13 cellular contexts compared by ENCODE assay signal in the genomic region with DNA sequence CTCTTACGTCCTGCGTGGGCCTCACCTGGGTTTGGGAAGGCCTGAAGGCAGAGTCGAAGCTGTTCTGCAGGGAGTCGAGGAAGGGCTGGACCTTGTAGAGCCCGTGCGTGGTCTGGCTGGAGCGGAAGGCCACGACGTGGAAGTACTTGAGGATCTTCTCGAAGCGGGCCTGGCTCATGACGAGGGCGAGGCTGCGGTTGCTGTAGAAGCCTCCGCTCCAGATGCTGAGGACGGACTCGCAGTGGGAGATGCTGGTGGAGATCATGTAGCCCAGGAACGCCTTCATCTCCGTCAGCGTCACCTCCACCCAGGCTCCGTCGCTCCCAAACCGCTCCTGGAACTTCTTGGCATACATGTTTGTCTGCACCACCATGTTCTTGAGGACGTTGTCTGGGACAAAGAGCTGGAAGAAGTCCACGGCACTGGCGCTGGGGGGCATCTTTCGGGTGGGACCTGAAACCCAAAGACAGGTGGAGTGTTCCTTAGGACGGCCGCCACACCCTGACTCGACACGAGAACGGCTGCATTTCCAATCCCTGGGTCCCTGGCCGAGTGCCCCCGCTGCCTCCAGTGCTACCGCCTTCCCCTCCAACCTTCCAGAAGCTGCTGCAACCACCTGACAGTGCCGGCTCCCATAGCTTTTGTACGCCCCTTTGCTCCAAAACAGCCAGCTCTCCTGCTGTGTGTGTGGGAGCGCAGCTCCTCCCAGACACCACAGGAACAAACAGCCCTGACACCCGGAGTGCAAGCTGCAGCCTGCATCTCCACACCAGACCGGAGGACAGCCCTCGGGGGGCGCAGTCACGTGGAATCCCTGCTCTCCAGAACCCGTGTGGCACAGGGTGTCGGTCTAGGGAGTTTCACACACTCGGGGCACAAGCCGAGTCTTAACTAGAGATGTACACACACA.
"Had no signal": no experiment of that assay in that cellular context is flagged by ENCODE, and none has a peak within 500 bp of the region (broad histone marks: within the 10 kb centered on the region; RNA-seq: fewer than 3 reads in every experiment).

No MANE protein-coding gene starts in this region.

- H3K9me3 ChIP-seq: tibial artery had no signal

- ATAC-seq: activated T-cell treated with anti-CD3 and anti-CD28 coated beads, Interleukin-2, amount 50 U/mL, for 4 hours; effector memory CD8-positive, alpha-beta T cell; left colon; stimulated activated naive B cell treated with anti-CD40 and anti-IgM and Interleukin-4, amounts not matched to agents 10 μg/mL and 1 μg/mL and 100 μg/mL, for 72 hours had no signal

- H3K9ac ChIP-seq: parathyroid adenoma had no signal

- H3K4me1 ChIP-seq: parathyroid adenoma, tibial artery had no signal

- H3K4me3 ChIP-seq: lung, tibial artery had no signal

- H3K27ac ChIP-seq: parathyroid adenoma, tibial artery had no signal

- H3K36me3 ChIP-seq: tibial artery had no signal

- DNase-seq: activated CD4-positive, alpha-beta memory T cell treated with anti-CD3 and anti-CD28 coated beads, Interleukin-2, amount 10 ng/mL, durations not matched to agents 7 days and 5 days; activated CD4-positive, alpha-beta T cell treated with anti-CD3 and anti-CD28 coated beads for 4 hours; activated effector memory CD4-positive, alpha-beta T cell treated with Interleukin-2 at 50 U/mL for 16 hours; activated naive CD4-positive, alpha-beta T cell treated with anti-CD3 and anti-CD28 coated beads, Interleukin-2, amount 50 U/mL, for 16 hours; activated T-cell treated with anti-CD3 and anti-CD28 coated beads, Interleukin-2, amount 50 U/mL, for 4 hours; effector memory CD8-positive, alpha-beta T cell; left colon; midbrain; stimulated activated CD4-positive, alpha-beta T cell treated with anti-CD3 and anti-CD28 coated beads, Interleukin-4, amount 100 ng/mL, for 1 hour; stimulated activated naive B cell treated with anti-CD40 and anti-IgM and Interleukin-4, amounts not matched to agents 10 μg/mL and 1 μg/mL and 100 μg/mL, for 72 hours; tibial artery had no signal
